ENCODE assay signal across 8 cellular contexts in the genomic region with DNA sequence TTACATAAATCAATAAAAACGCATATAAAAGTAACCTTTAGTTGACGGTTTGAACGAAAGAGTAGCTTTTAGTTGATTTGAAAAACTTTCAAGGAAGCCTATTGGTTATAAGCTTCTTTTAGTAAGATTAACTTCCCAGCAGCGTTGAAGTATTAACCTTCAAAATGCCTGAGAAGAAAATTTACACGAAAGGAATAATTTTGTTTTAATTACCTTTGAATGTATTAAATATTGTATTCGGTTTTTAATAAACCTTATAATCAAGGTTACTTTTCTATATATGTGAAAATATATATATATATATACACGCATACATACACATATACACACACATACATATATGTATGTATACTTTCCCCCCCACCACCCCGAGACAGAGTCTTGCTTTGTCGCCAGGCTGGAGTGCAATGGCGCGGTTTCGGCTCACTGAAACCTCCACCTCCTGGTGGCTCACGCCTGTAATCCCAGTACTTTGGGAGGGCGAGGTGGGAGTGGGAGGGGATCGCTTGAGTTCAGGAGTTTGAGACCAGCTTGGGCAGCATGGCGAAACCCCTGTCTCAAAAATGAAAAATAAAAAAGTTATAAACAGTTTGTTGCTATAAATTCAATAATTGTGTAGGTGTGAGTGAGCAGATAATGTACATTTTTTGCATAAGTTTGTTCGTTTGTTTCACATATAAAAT. TPM values are rescaled to one million over a fixed set of nuclear protein-coding genes. Genes with fewer than 3 reads are reported as not detected.
A peak's percentile ranks its signal among the peaks of the same experiment; 100 is the strongest.
DNase-seq lines count a peak whose midpoint lies in the region; ATAC-seq lines count a peak whose summit lies in the region.

No MANE protein-coding gene starts in this region.

- no peaks in the 10 kb centered on the region for H3K27me3 ChIP-seq in effector memory CD4-positive, alpha-beta T cell (replicated peaks; ENCODE audit: control insufficient read depth, insufficient read depth, low read length, poor library complexity, severe bottlenecking)

- WGBS in mesodermal cell (ENCODE audit: insufficient coverage in 2 of 2), 2 experiments: 53 to 67% methylated on average over 1 to 8 of the region's 17 CpGs

- peak; percentile 43 for ATAC-seq in HG03378 (IDR thresholded peaks at IDR 0.05; ENCODE audit: unreplicated experiment)

- peak overlapping the region; percentile 99 for H3K4me3 ChIP-seq in effector memory CD4-positive, alpha-beta T cell (ENCODE audit: insufficient read depth, low read depth, low read length, poor library complexity, severe bottlenecking)
- peak overlapping the region; percentile 69 for H3K4me3 ChIP-seq in mesodermal cell (ENCODE audit: extremely low read depth, insufficient read depth, low read length, poor library complexity, severe bottlenecking)

- H3K27ac ChIP-seq in effector memory CD4-positive, alpha-beta T cell (ENCODE audit: insufficient read depth, low read length, poor library complexity, severe bottlenecking): peak overlapping the region; percentile 88
- peak overlapping the region; percentile 78 for H3K27ac ChIP-seq in mesodermal cell (ENCODE audit: low read depth, low read length, severe bottlenecking)

- H3K4me1 ChIP-seq in effector memory CD4-positive, alpha-beta T cell (ENCODE audit: control insufficient read depth, insufficient read depth, low read length, poor library complexity, severe bottlenecking): peaks cover 4% of the 10 kb centered on the region
- no peaks in the 10 kb centered on the region for H3K4me1 ChIP-seq in mesodermal cell (ENCODE audit: control insufficient read depth, insufficient read depth, low read length, poor library complexity, severe bottlenecking)

- DNase-seq in NCI-H524 (lab: John Stamatoyannopoulos, UW) (peak; percentile 75 to 81), NCI-H524 treated with DMSO at 0.1 percent for 48 hours (lab: John Stamatoyannopoulos, UW) (no peak), NCI-H526 (lab: John Stamatoyannopoulos, UW) (peak; percentile 91 to 94)
- peak; percentile 62 for DNase-seq in activated CD4-positive, alpha-beta T cell treated with anti-CD3 and anti-CD28 coated beads, Interleukin-2, amount 50 U/mL, for 1 hour
- DNase-seq in effector memory CD4-positive, alpha-beta T cell: peak; percentile 46 to 59 (median 52)
- DNase-seq in stimulated activated CD8-positive, alpha-beta memory T cell treated with anti-CD3 and anti-CD28 coated beads, Interleukin-15, amount 100 ng/mL, for 48 hours (ENCODE audit: low read depth in 2 of 2): peak; percentile 48 to 56

- H3K9me3 ChIP-seq in effector memory CD4-positive, alpha-beta T cell (ENCODE audit: control insufficient read depth, low read length): no peaks in the 10 kb centered on the region
- no peaks in the 10 kb centered on the region for H3K9me3 ChIP-seq in mesodermal cell (ENCODE audit: control insufficient read depth, low read length)

- H3K36me3 ChIP-seq in effector memory CD4-positive, alpha-beta T cell (ENCODE audit: control insufficient read depth, insufficient read depth, low read length): no peaks in the 10 kb centered on the region
- no peaks in the 10 kb centered on the region for H3K36me3 ChIP-seq in mesodermal cell (ENCODE audit: control insufficient read depth, insufficient read depth, low read length)

RNA-seq across cellular contexts. Expression of a gene that starts 57.6 kb away (rescaled TPM):
- polyA plus RNA-seq in mesodermal cell (2013, experiment 1 of 2): 36.9 TPM
- 40.4 TPM for polyA plus RNA-seq in mesodermal cell (2013, experiment 2 of 2)
